1 cellular context compared by ENCODE assay signal in genomic region chr18:62876106-62876505, GRCh38.
TF ChIP-seq lines count a peak whose summit lies in the region.

No MANE protein-coding gene starts in this region.

TF ChIP-seq in GM23338, 12 proteins besides CTCF, POLR2A, EP300 and RAD21 (continued from another document):
- TF ChIP-seq ZNF462 (CRISPR knock-in tag; IDR thresholded peaks at IDR 0.05) (no peak), EZH2 (IDR thresholded peaks at IDR 0.05; ENCODE audit: low read depth, unreplicated experiment) (no peak), CREB1 (CRISPR knock-in tag; IDR thresholded peaks at IDR 0.05; ENCODE audit: low read depth) (no peak), NANOG (IDR thresholded peaks at IDR 0.05; ENCODE audit: borderline replicate concordance) (no peak)
